29 cellular contexts compared by ENCODE assay signal in genomic region chr7:83289396-83289993, GRCh38.
"Had no signal": no experiment of that assay in that cellular context is flagged by ENCODE, and none has a peak within 500 bp of the region (broad histone marks: within the 10 kb centered on the region; RNA-seq: fewer than 3 reads in every experiment).

No MANE protein-coding gene starts in this region.

- H3K27me3 Mint-ChIP-seq: activated CD4-positive, alpha-beta memory T cell treated with anti-CD3 and anti-CD28 coated beads for 36 hours; activated CD4-positive, alpha-beta T cell treated with anti-CD3 and anti-CD28 coated beads for 36 hours; activated naive CD4-positive, alpha-beta T cell treated with anti-CD3 and anti-CD28 coated beads, Interleukin-2, amount 10 ng/mL, durations not matched to agents 7 days and 5 days; activated naive CD8-positive, alpha-beta T cell; activated naive CD8-positive, alpha-beta T cell treated with anti-CD3 and anti-CD28 coated beads, Interleukin-2, amount 50 U/mL, for 24 hours; central memory CD8-positive, alpha-beta T cell had no signal

- H3K27ac ChIP-seq: cardiac muscle cell, Peyer's patch, SJSA1 had no signal

- H3K4me1 ChIP-seq: Peyer's patch, SJSA1 had no signal

- FAIRE-seq: TTC549 had no signal

- ATAC-seq: activated CD4-positive, alpha-beta T cell treated with anti-CD3 and anti-CD28 coated beads for 36 hours; activated naive CD8-positive, alpha-beta T cell treated with anti-CD3 and anti-CD28 coated beads, Interleukin-2, amount 50 U/mL, for 24 hours; activated T-cell treated with anti-CD3 and anti-CD28 coated beads, Interleukin-2, amount 50 U/mL, for 4 hours; PC-3 had no signal

- H3K4me3 ChIP-seq: cardiac muscle cell, Peyer's patch, SJSA1 had no signal

- H3K27ac Mint-ChIP-seq: activated CD4-positive, alpha-beta memory T cell treated with anti-CD3 and anti-CD28 coated beads for 36 hours; activated CD4-positive, alpha-beta T cell treated with anti-CD3 and anti-CD28 coated beads for 36 hours; activated naive CD4-positive, alpha-beta T cell treated with anti-CD3 and anti-CD28 coated beads, Interleukin-2, amount 10 ng/mL, durations not matched to agents 7 days and 5 days; activated naive CD8-positive, alpha-beta T cell; activated naive CD8-positive, alpha-beta T cell treated with anti-CD3 and anti-CD28 coated beads, Interleukin-2, amount 50 U/mL, for 24 hours; activated T-helper 1 cell treated with anti-CD3 and anti-CD28 coated beads, Interleukin-12 subunit alpha, Interleukin-12 subunit beta, Interleukin-2, Interleukin-4 antibody, amounts not matched to agents 30 ng/mL and 10 ng/mL and 1 ng/mL, durations not matched to agents 14 hours and 24 hours and 36 hours; T-helper 1 cell treated with Interleukin-12 subunit alpha and Interleukin-12 subunit beta and Interleukin-4 antibody, amounts not matched to agents 30 μg/mL and 1 μg/mL, for 36 hours; T-helper 2 cell treated with Interferon-gamma antibody and Interleukin-4, amounts not matched to agents 5 μg/mL and 100 μg/mL, for 36 hours had no signal

- H3K36me3 ChIP-seq: cardiac muscle cell, Peyer's patch, SJSA1 had no signal

- H3K4me3 Mint-ChIP-seq: activated CD4-positive, alpha-beta memory T cell treated with anti-CD3 and anti-CD28 coated beads for 36 hours; activated CD4-positive, alpha-beta T cell treated with anti-CD3 and anti-CD28 coated beads for 36 hours; activated naive CD4-positive, alpha-beta T cell treated with anti-CD3 and anti-CD28 coated beads, Interleukin-2, amount 10 ng/mL, durations not matched to agents 7 days and 5 days; activated naive CD8-positive, alpha-beta T cell; activated naive CD8-positive, alpha-beta T cell treated with anti-CD3 and anti-CD28 coated beads, Interleukin-2, amount 50 U/mL, for 24 hours; activated T-cell treated with anti-CD3 and anti-CD28 coated beads, Interleukin-2, amount 50 U/mL, for 4 hours; activated T-helper 1 cell treated with anti-CD3 and anti-CD28 coated beads, Interleukin-12 subunit alpha, Interleukin-12 subunit beta, Interleukin-2, Interleukin-4 antibody, amounts not matched to agents 30 ng/mL and 10 ng/mL and 1 ng/mL, durations not matched to agents 14 hours and 24 hours and 36 hours; central memory CD8-positive, alpha-beta T cell; T-helper 1 cell treated with Interleukin-12 subunit alpha and Interleukin-12 subunit beta and Interleukin-4 antibody, amounts not matched to agents 30 μg/mL and 1 μg/mL, for 36 hours; T-helper 2 cell treated with Interferon-gamma antibody and Interleukin-4, amounts not matched to agents 5 μg/mL and 100 μg/mL, for 36 hours had no signal

- H3K36me3 Mint-ChIP-seq: activated CD4-positive, alpha-beta memory T cell treated with anti-CD3 and anti-CD28 coated beads for 36 hours; activated naive CD4-positive, alpha-beta T cell treated with anti-CD3 and anti-CD28 coated beads, Interleukin-2, amount 10 ng/mL, durations not matched to agents 7 days and 5 days; activated naive CD8-positive, alpha-beta T cell had no signal

- DNase-seq: activated CD4-positive, alpha-beta memory T cell treated with anti-CD3 and anti-CD28 coated beads for 36 hours; activated CD4-positive, alpha-beta T cell treated with anti-CD3 and anti-CD28 coated beads for 36 hours; activated CD4-positive, alpha-beta T cell treated with anti-CD3 and anti-CD28 coated beads, Interleukin-2, amount 50 U/mL, for 1 hour; activated CD8-positive, alpha-beta memory T cell treated with anti-CD3 and anti-CD28 coated beads, Interleukin-2, amount 50 U/mL, for 4 hours; activated gamma-delta T cell treated with Interleukin-2 at 50 U/mL for 16 hours; activated naive CD4-positive, alpha-beta T cell treated with anti-CD3 and anti-CD28 coated beads, Interleukin-2, amount 10 ng/mL, durations not matched to agents 7 days and 5 days; activated naive CD8-positive, alpha-beta T cell treated with anti-CD3 and anti-CD28 coated beads, Interleukin-2, amount 50 U/mL, for 24 hours; activated T-cell treated with anti-CD3 and anti-CD28 coated beads for 4 hours; activated T-cell treated with anti-CD3 and anti-CD28 coated beads, Interleukin-2, amount 50 U/mL, for 4 hours; anterior cingulate cortex; NCI-H1105; NCI-H1417 treated with DMSO at 0.1 percent for 48 hours; NCI-H187 treated with DMSO at 0.1 percent for 48 hours; NCI-H2081; NCI-H2171 treated with DMSO at 0.1 percent for 48 hours; NCI-H345; NCI-H524 treated with DMSO at 0.1 percent for 48 hours; PC-3; Peyer's patch; RPMI8226; SHP77 treated with DMSO at 0.1 percent for 48 hours had no signal

- H3K9me3 Mint-ChIP-seq: activated naive CD4-positive, alpha-beta T cell treated with anti-CD3 and anti-CD28 coated beads, Interleukin-2, amount 10 ng/mL, durations not matched to agents 7 days and 5 days; activated T-helper 1 cell treated with anti-CD3 and anti-CD28 coated beads, Interleukin-12 subunit alpha, Interleukin-12 subunit beta, Interleukin-2, Interleukin-4 antibody, amounts not matched to agents 30 ng/mL and 10 ng/mL and 1 ng/mL, durations not matched to agents 14 hours and 24 hours and 36 hours; T-helper 1 cell treated with Interleukin-12 subunit alpha and Interleukin-12 subunit beta and Interleukin-4 antibody, amounts not matched to agents 30 μg/mL and 1 μg/mL, for 36 hours had no signal

- H3K27me3 ChIP-seq: cardiac muscle cell, Peyer's patch had no signal

- H3K4me1 Mint-ChIP-seq: activated CD4-positive, alpha-beta T cell treated with anti-CD3 and anti-CD28 coated beads for 36 hours; activated naive CD4-positive, alpha-beta T cell treated with anti-CD3 and anti-CD28 coated beads, Interleukin-2, amount 10 ng/mL, durations not matched to agents 7 days and 5 days; activated naive CD8-positive, alpha-beta T cell treated with anti-CD3 and anti-CD28 coated beads, Interleukin-2, amount 50 U/mL, for 24 hours; central memory CD8-positive, alpha-beta T cell had no signal

- H3K9me3 ChIP-seq: Peyer's patch, SJSA1 had no signal
